Comparison of ENCODE assay signal across 18 cellular contexts in genomic region chr2:80496770-80497169, GRCh38.
DNase-seq lines count a peak whose midpoint lies in the region; ATAC-seq, FAIRE-seq and TF ChIP-seq lines count a peak whose summit lies in the region.
"Had no signal": no experiment of that assay in that cellular context is flagged by ENCODE, and none has a peak within 500 bp of the region (broad histone marks: within the 10 kb centered on the region; RNA-seq: fewer than 3 reads in every experiment).

No MANE protein-coding gene starts in this region.

- intact Hi-C loops in upper lobe of right lung (cut with DNase I): no loop called here
- intact Hi-C loops in lower leg skin (cut with DNase I; ENCODE audit: low total_unique reads): no loop called here

- no peak for DNase-seq in A549 (ENCODE audit: low read depth in 1 of 2, low spot score in 1 of 2)
- peak; percentile 45 for DNase-seq in HPDE6-E6E7 (ENCODE audit: extremely low spot score)
- DNase-seq in astrocyte of the hippocampus (ENCODE audit: low read depth, low spot score): peak; percentile 73
- peak; percentile 88 for DNase-seq in iris pigment epithelial cell (ENCODE audit: low read depth)
- no peak for DNase-seq in upper lobe of right lung
- DNase-seq in lower leg skin (ENCODE audit: low spot score in 2 of 2): no peak
- no peak for DNase-seq in activated T-cell treated with anti-CD3 and anti-CD28 coated beads, Interleukin-2, amount 50 U/mL, for 48 hours
- DNase-seq in activated CD8-positive, alpha-beta memory T cell treated with anti-CD3 and anti-CD28 coated beads, Interleukin-2, amount 50 U/mL, for 48 hours: no peak
- DNase-seq: activated CD8-positive, alpha-beta memory T cell treated with anti-CD3 and anti-CD28 coated beads for 24 hours; activated naive CD4-positive, alpha-beta T cell treated with anti-CD3 and anti-CD28 coated beads, Interleukin-2, amount 50 U/mL, for 16 hours; colonic mucosa; DMS153; H9; left colon; NCI-H1436; NCI-H524 had no signal

- 3% methylated on average over 5 of the region's 5 CpGs for WGBS in A549 (ENCODE audit: missing lambda C conversion rate)
- WGBS in lower leg skin, 2 donors: 31 to 37% methylated on average over 5 of the region's 5 CpGs

- no peak for ATAC-seq in A549
- ATAC-seq in upper lobe of right lung: no peak
- ATAC-seq: left colon; natural killer cell treated with Interleukin-12 subunit alpha and Interleukin-12 subunit beta and Interleukin-15 and Interleukin-18, amount 100 ng/mL, for 72 hours had no signal

- TF ChIP-seq RAD21 in A549 (conservative IDR thresholded peaks at IDR 0.05 in 1 of 2, IDR thresholded peaks at IDR 0.05 in 1 of 2): no peak

- POLR2A ChIA-PET in A549 (lab: Yijun Ruan, JAX): interaction anchor here (0.7 kb wide), 1 partner anchor 132 kb away, joined by 3 read pairs; no protein-coding TSS in a partner anchor

- no peak for TF ChIP-seq CTCF in A549 (IDR thresholded peaks at IDR 0.05)
- no peak for TF ChIP-seq CTCF in upper lobe of right lung (IDR thresholded peaks at IDR 0.05)
- TF ChIP-seq CTCF in lower leg skin (IDR thresholded peaks at IDR 0.05): no peak

- H3K27ac ChIP-seq in A549 (no peak overlapping the region), upper lobe of right lung (no peak overlapping the region)
- H3K27ac ChIP-seq: colonic mucosa had no signal

- H3K36me3 ChIP-seq in upper lobe of right lung: no peaks in the 10 kb centered on the region
- H3K36me3 ChIP-seq: colonic mucosa had no signal

- no peak for TF ChIP-seq EP300 in A549 (IDR thresholded peaks at IDR 0.05)

- H3K9me3 ChIP-seq in A549 (peaks cover 3% of the 10 kb centered on the region; the same call in 1 of the 3 replicates), upper lobe of right lung (no peaks in the 10 kb centered on the region)
- H3K9me3 ChIP-seq: colonic mucosa had no signal

- CTCF ChIA-PET in A549 (lab: Yijun Ruan, JAX): no interaction called here

- TF ChIP-seq POLR2A in A549 (IDR thresholded peaks at IDR 0.05; ENCODE audit: low read length) (no peak), lower leg skin (IDR thresholded peaks at IDR 0.05) (no peak)

- no peak overlapping the region for H3K4me2 ChIP-seq in A549

- FAIRE-seq in A549 (lab: Jason Lieb, UNC): no peak
- FAIRE-seq: A204.1 had no signal

- H3K4me3 ChIP-seq in A549 (no peak overlapping the region), upper lobe of right lung (no peak overlapping the region), lower leg skin (ENCODE audit: low read depth, poor library complexity, severe bottlenecking) (no peak overlapping the region)
- H3K4me3 ChIP-seq: colonic mucosa had no signal

- H3K4me1 ChIP-seq in A549: no peaks in the 10 kb centered on the region
- no peaks in the 10 kb centered on the region for H3K4me1 ChIP-seq in upper lobe of right lung
- H3K4me1 ChIP-seq: colonic mucosa had no signal

- no peaks in the 10 kb centered on the region for H3K27me3 ChIP-seq in upper lobe of right lung
- H3K27me3 ChIP-seq: colonic mucosa had no signal

TF ChIP-seq in A549, 52 proteins besides CTCF, POLR2A, EP300 and RAD21:
- no peak for TF ChIP-seq FOSL2 (IDR thresholded peaks at IDR 0.05)
- peak; percentile 36; the same call in 1 of the 2 replicates for TF ChIP-seq FOSL2 (CRISPR knock-in tag; IDR thresholded peaks at IDR 0.05)
- no peak for TF ChIP-seq MAZ (IDR thresholded peaks at IDR 0.05; ENCODE audit: borderline replicate concordance, low read depth, low read length)
TF ChIP-seq in A549: peak in this region for 1.

Comparison
In these comparisons a context has a peak if more than half of its experiments do, and no peak if none do; other contexts are left out.
1. DNase-seq: peak in HPDE6-E6E7 (single experiment), astrocyte of the hippocampus (single experiment) and iris pigment epithelial cell (single experiment); none in A549 (0 of 2), upper lobe of right lung (single experiment), lower leg skin (0 of 2), activated T-cell treated with anti-CD3 and anti-CD28 coated beads, Interleukin-2, amount 50 U/mL, for 48 hours (0 of 2) and activated CD8-positive, alpha-beta memory T cell treated with anti-CD3 and anti-CD28 coated beads, Interleukin-2, amount 50 U/mL, for 48 hours (single experiment).